Comparison of ENCODE assay signal across 12 cellular contexts in the genomic region with DNA sequence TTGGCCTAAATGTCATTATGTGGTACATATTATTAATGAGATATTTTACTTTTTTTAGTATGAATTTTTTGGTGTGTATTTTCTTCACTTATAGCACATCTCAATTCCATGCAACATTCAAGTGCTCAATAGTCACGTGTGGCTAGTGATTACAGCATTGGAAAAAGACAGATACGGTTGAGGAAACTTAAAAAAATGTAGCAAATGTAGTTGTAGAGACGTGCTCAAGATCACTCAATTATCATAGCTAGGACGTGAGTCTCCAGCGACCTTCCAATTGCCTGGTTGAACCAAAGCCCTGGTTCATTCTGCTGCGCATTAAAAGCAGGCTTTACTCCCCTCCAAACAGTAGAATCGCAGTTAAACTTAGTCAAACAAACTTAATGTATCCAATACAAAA. TPM values are rescaled to one million over a fixed set of nuclear protein-coding genes. Genes with fewer than 3 reads are reported as not detected.
DNase-seq lines count a peak whose midpoint lies in the region; TF ChIP-seq lines count a peak whose summit lies in the region.
"Had no signal": no experiment of that assay in that cellular context is flagged by ENCODE, and none has a peak within 500 bp of the region (broad histone marks: within the 10 kb centered on the region; RNA-seq: fewer than 3 reads in every experiment).

No MANE protein-coding gene starts in this region.

- H3K4me3 ChIP-seq in HUES48 (ENCODE audit: low read depth, low read length), result peak overlapping the region; percentile 74; the same call in 1 of the 2 replicates
- H3K4me3 ChIP-seq in adipocyte (ENCODE audit: low read length), result peak overlapping the region; percentile 84

- no peak for TF ChIP-seq CTCF in osteocyte (IDR thresholded peaks at IDR 0.05)

- DNase-seq in T-helper 1 cell (no peak), adipocyte (ENCODE audit: low read depth) (no peak), osteocyte (ENCODE audit: extremely low spot score, unreplicated experiment) (no peak), NCI-H1048 (lab: John Stamatoyannopoulos, UW) (no peak), ureter (ENCODE audit: low spot score) (no peak), NCI-H1930 (lab: John Stamatoyannopoulos, UW) (no peak)
- DNase-seq: DMS79, esophagus squamous epithelium, NCI-H2029 treated with DMSO at 0.1 percent for 48 hours had no signal

- peaks cover 15% of the 10 kb centered on the region; the same call in 1 of the 2 replicates for H3K4me1 ChIP-seq in HUES48 (ENCODE audit: control insufficient read depth, insufficient read depth, low read length)
- peaks cover 18% of the 10 kb centered on the region for H3K4me1 ChIP-seq in adipocyte (ENCODE audit: control insufficient read depth, insufficient read depth, low read length)

- H3K4me3 Mint-ChIP-seq in T-helper 1 cell treated with Interleukin-12 subunit alpha and Interleukin-12 subunit beta and Interleukin-4 antibody, amounts not matched to agents 30 μg/mL and 1 μg/mL, for 36 hours, result peak overlapping the region; percentile 18
- H3K4me3 Mint-ChIP-seq in osteocyte (ENCODE audit: unreplicated experiment), result peak overlapping the region; percentile 96

- no peak overlapping the region for H3K27ac ChIP-seq in HUES48 (ENCODE audit: low read depth, low read length)
- H3K27ac ChIP-seq: neutrophil had no signal

- H3K27me3 ChIP-seq in HUES48 (ENCODE audit: control insufficient read depth, insufficient read depth, low read length) (no peaks in the 10 kb centered on the region), adipocyte (replicated peaks; ENCODE audit: control insufficient read depth, insufficient read depth, low read length) (no peaks in the 10 kb centered on the region)
- H3K27me3 ChIP-seq: esophagus squamous epithelium, neutrophil had no signal

- peaks cover 21% of the 10 kb centered on the region for H3K36me3 ChIP-seq in HUES48 (ENCODE audit: control insufficient read depth, insufficient read depth, low read length)
- no peaks in the 10 kb centered on the region for H3K36me3 ChIP-seq in adipocyte (ENCODE audit: control insufficient read depth, insufficient read depth, low read length, severe bottlenecking)
- H3K36me3 ChIP-seq: neutrophil had no signal

- H3K9me3 ChIP-seq in HUES48 (ENCODE audit: control insufficient read depth, insufficient read depth, low read length), result no peaks in the 10 kb centered on the region
- no peaks in the 10 kb centered on the region for H3K9me3 ChIP-seq in adipocyte (ENCODE audit: control insufficient read depth, low read length)
- H3K9me3 ChIP-seq: esophagus squamous epithelium, neutrophil had no signal

- H3K9me3 Mint-ChIP-seq in T-helper 1 cell treated with Interleukin-12 subunit alpha and Interleukin-12 subunit beta and Interleukin-4 antibody, amounts not matched to agents 30 μg/mL and 1 μg/mL, for 36 hours, result no peaks in the 10 kb centered on the region
- H3K9me3 Mint-ChIP-seq in osteocyte (ENCODE audit: unreplicated experiment), result no peaks in the 10 kb centered on the region

- H3K4me1 Mint-ChIP-seq in T-helper 1 cell treated with Interleukin-12 subunit alpha and Interleukin-12 subunit beta and Interleukin-4 antibody, amounts not matched to agents 30 μg/mL and 1 μg/mL, for 36 hours (ENCODE audit: low read depth), result peaks cover 36% of the 10 kb centered on the region
- peaks cover 29% of the 10 kb centered on the region for H3K4me1 Mint-ChIP-seq in osteocyte (ENCODE audit: unreplicated experiment)

- no peak overlapping the region for H3K27ac Mint-ChIP-seq in T-helper 1 cell treated with Interleukin-12 subunit alpha and Interleukin-12 subunit beta and Interleukin-4 antibody, amounts not matched to agents 30 μg/mL and 1 μg/mL, for 36 hours
- peak overlapping the region; percentile 95 for H3K27ac Mint-ChIP-seq in osteocyte (ENCODE audit: unreplicated experiment)

- H3K36me3 Mint-ChIP-seq in T-helper 1 cell treated with Interleukin-12 subunit alpha and Interleukin-12 subunit beta and Interleukin-4 antibody, amounts not matched to agents 30 μg/mL and 1 μg/mL, for 36 hours (ENCODE audit: low read depth), result peaks cover 10% of the 10 kb centered on the region
- H3K36me3 Mint-ChIP-seq in osteocyte (ENCODE audit: unreplicated experiment), result peaks cover 7% of the 10 kb centered on the region

- no peaks in the 10 kb centered on the region for H3K27me3 Mint-ChIP-seq in T-helper 1 cell treated with Interleukin-12 subunit alpha and Interleukin-12 subunit beta and Interleukin-4 antibody, amounts not matched to agents 30 μg/mL and 1 μg/mL, for 36 hours (ENCODE audit: low read depth)
- H3K27me3 Mint-ChIP-seq in osteocyte (ENCODE audit: unreplicated experiment), result peaks cover 5% of the 10 kb centered on the region

- H3K9ac ChIP-seq in HUES48 (ENCODE audit: low read depth, low read length), result no peak overlapping the region
- H3K9ac ChIP-seq in adipocyte (ENCODE audit: low read length), result peak overlapping the region; percentile 96

RNA-seq across cellular contexts. Expression of a gene that starts 1.2 kb away (rescaled TPM):
- total RNA-seq in osteocyte (38.6 and 44.7 TPM in 2 replicates), ureter (79.0 TPM)

RNA-seq across cellular contexts. Expression of a gene that starts 17.8 kb away (rescaled TPM):
- total RNA-seq in osteocyte, result 16.4 and 17.5 TPM in 2 replicates
- total RNA-seq in ureter, result 14.6 TPM

RNA-seq across cellular contexts. Expression of a gene that starts 17.9 kb away (rescaled TPM):
- total RNA-seq in osteocyte, result 3.2 and 3.6 TPM in 2 replicates
- 6.3 TPM for total RNA-seq in ureter
